Comparison of ENCODE assay signal across 8 cellular contexts in the genomic region with DNA sequence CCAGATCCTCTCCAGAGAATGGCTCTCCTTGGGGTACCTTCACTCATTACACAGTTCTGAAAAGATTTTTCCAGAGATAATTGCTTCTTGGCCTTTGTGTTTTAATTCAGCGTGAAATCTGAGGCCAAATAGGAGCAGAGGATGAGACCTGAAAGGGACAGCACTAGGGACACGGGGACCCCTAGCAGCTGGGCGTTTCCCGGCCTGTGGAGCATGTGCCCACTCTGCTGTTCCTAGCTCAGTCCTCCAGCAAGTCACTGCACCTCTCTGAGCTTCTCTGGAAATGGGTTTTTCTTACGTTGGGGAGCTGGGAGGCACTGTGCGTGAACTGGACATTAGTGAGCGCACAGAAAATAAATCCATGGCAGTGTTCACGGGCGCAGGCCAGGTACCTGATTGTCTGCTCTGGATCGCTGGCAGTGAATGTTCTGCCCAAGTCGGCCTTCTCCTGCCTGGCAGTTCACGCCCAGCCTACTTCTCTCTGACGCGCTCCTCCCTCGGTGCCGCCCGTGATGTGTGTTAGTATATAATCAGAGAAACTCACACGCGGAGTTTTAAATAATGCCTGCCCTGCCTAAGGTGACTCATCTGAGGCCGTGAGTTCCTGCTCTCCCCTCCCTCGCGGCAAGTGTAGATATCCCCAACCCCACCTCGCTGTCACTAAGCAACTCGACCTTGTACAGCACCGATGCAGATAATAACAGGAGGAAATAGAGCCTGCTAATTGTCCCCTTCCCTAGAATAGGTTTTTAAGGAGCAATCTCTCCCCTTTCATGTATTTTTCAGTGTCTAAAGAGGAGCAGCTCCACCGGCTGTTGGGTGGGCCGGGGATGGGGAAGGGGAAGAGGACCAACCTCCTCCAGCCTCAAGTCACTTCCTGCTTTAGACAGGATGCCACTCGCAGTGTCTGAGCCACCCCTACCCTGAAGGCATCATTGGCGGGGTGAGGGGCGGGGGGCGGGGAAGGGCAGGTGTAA. TPM values are rescaled to one million over a fixed set of nuclear protein-coding genes. Genes with fewer than 3 reads are reported as not detected.
A peak's percentile ranks its signal among the peaks of the same experiment; 100 is the strongest.
DNase-seq lines count a peak whose midpoint lies in the region; ATAC-seq lines count a peak whose summit lies in the region.

No MANE protein-coding gene starts in this region.

- peaks cover 5% of the 10 kb centered on the region for H3K36me3 Mint-ChIP-seq in activated T-helper 17 cell treated with anti-CD3 and anti-CD28 coated beads, Interleukin-2, amount 50 U/mL, for 72 hours (ENCODE audit: low read depth)

- no peaks in the 10 kb centered on the region for H3K9me3 Mint-ChIP-seq in activated T-helper 17 cell treated with anti-CD3 and anti-CD28 coated beads, Interleukin-2, amount 50 U/mL, for 72 hours

- ATAC-seq in activated T-helper 17 cell treated with anti-CD3 and anti-CD28 coated beads, Interleukin-2, amount 50 U/mL, for 72 hours (replicated peaks): peak; percentile 54
- ATAC-seq in GM18520 (IDR thresholded peaks at IDR 0.05; ENCODE audit: unreplicated experiment): no peak

- H3K27me3 Mint-ChIP-seq in activated T-helper 17 cell treated with anti-CD3 and anti-CD28 coated beads, Interleukin-2, amount 50 U/mL, for 72 hours: peaks cover 4% of the 10 kb centered on the region

- H3K27ac Mint-ChIP-seq in activated T-helper 17 cell treated with anti-CD3 and anti-CD28 coated beads, Interleukin-2, amount 50 U/mL, for 72 hours: no peak overlapping the region

- DNase-seq in DMS153 treated with DMSO at 0.1 percent for 48 hours (lab: John Stamatoyannopoulos, UW; ENCODE audit: unreplicated experiment) (peak; percentile 23), NOMO-1 treated with dmso at 0.1 percent for 144 hours (lab: John Stamatoyannopoulos, UW; ENCODE audit: unreplicated experiment) (peak; percentile 16), inferior parietal cortex (ENCODE audit: extremely low spot score) (peak; percentile 51), GM03348 (ENCODE audit: low spot score) (no peak), NCI-H1694 (lab: John Stamatoyannopoulos, UW) (no peak)
- peak; percentile 44 to 72 for DNase-seq in stimulated activated CD8-positive, alpha-beta memory T cell treated with anti-CD3 and anti-CD28 coated beads, Interleukin-15, amount 100 ng/mL, for 4 hours (ENCODE audit: low read depth in 2 of 2)

- H3K4me1 Mint-ChIP-seq in activated T-helper 17 cell treated with anti-CD3 and anti-CD28 coated beads, Interleukin-2, amount 50 U/mL, for 72 hours: peaks cover 27% of the 10 kb centered on the region

- H3K4me3 Mint-ChIP-seq in activated T-helper 17 cell treated with anti-CD3 and anti-CD28 coated beads, Interleukin-2, amount 50 U/mL, for 72 hours: peak overlapping the region; percentile 54

RNA-seq across cellular contexts. Expression of a gene that starts 2.7 kb away (rescaled TPM):
- total RNA-seq in activated T-helper 17 cell treated with anti-CD3 and anti-CD28 coated beads, Interleukin-2, amount 50 U/mL, for 72 hours: 1 to 10 TPM; 2.8 to 6.0 TPM

RNA-seq across cellular contexts. Expression of a gene that starts 41.6 kb away (rescaled TPM):
- 1 to 10 TPM; 9.1 to 9.2 TPM for total RNA-seq in activated T-helper 17 cell treated with anti-CD3 and anti-CD28 coated beads, Interleukin-2, amount 50 U/mL, for 72 hours

Comparison
In these comparisons a context has a peak if more than half of its experiments do, and no peak if none do; other contexts are left out.
1. DNase-seq: peak in DMS153 treated with DMSO at 0.1 percent for 48 hours (single experiment), NOMO-1 treated with dmso at 0.1 percent for 144 hours (single experiment), inferior parietal cortex (single experiment) and stimulated activated CD8-positive, alpha-beta memory T cell treated with anti-CD3 and anti-CD28 coated beads, Interleukin-15, amount 100 ng/mL, for 4 hours (2 of 2); none in GM03348 (single experiment) and NCI-H1694 (single experiment).